In the genomic region with DNA sequence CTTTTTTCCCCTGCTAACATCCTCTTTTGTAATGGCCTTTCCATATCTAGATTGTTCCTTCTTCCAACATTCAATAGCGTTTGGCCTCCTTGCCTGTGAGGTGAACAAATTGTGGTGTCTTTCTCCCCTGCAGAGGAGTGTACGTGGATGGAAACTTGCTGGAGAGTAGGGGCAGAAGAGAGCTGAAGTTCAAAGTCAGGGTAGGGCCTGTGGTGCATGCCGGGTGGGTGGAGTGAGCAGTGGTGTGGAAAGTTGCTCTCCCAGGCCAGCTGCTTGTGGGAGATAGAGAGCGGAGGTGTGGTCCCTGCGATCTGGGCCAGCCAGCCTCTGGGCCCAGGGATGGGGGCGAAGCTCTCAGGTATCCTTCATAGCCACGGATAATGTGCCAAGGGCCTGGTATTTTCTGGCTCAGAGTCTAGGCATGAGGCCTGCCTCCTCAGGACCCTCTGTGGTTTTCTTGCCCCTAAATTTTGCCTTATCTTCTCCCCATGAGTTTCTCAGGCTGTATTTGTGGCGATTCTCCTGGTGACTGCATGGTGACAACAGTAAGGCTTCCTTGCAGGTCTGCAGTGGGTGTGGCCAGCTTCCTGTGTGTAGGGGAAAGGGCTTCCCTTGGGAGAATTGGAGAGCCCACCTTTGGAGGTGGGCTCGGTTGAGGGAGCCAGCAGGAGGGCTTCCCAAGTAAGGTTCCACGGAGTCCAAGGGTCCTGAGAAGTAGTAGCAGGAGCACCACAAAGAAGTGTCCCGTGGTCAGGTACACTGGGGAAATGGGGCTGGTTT, we compare ENCODE assay signal across 8 cellular contexts. TPM values are rescaled to one million over a fixed set of nuclear protein-coding genes. Genes with fewer than 3 reads are reported as not detected.
DNase-seq lines count a peak whose midpoint lies in the region; ATAC-seq lines count a peak whose summit lies in the region.

No MANE protein-coding gene starts in this region.

- ATAC-seq in GM19328 (IDR thresholded peaks at IDR 0.05; ENCODE audit: unreplicated experiment) (peak; percentile 53), HG03442 (IDR thresholded peaks at IDR 0.05; ENCODE audit: unreplicated experiment) (peak; percentile 38)

- DNase-seq in activated naive CD4-positive, alpha-beta T cell treated with Interleukin-2 at 50 U/mL for 16 hours: peak; percentile 57
- peak; percentile 39 for DNase-seq in stimulated activated CD4-positive, alpha-beta T cell treated with anti-CD3 and anti-CD28 coated beads, Interleukin-12 subunit alpha, Interleukin-12 subunit beta, amount 100 ng/mL, for 4 hours
- no peak for DNase-seq in MG63
- no peak for DNase-seq in SHP77 (lab: John Stamatoyannopoulos, UW)
- DNase-seq in COR-L47 (lab: John Stamatoyannopoulos, UW): no peak
- no peak for DNase-seq in NCI-H2081 (lab: John Stamatoyannopoulos, UW)

- no peaks in the 10 kb centered on the region for H3K36me3 ChIP-seq in MG63

- H3K4me3 ChIP-seq in MG63: no peak overlapping the region

- no peaks in the 10 kb centered on the region for H3K9me3 ChIP-seq in MG63

- H3K27me3 ChIP-seq in MG63: no peaks in the 10 kb centered on the region

RNA-seq across cellular contexts. Expression of a gene that starts 6.7 kb away (rescaled TPM):
- 1.7 TPM in 1 of 2 replicates, not detected in the other for total RNA-seq in MG63 (2014; rRNA removed; shearing (Covaris generic); ENCODE audit: low replicate concordance)

Comparison
In these comparisons a context has a peak if more than half of its experiments do, and no peak if none do; other contexts are left out.
1. DNase-seq: peak in activated naive CD4-positive, alpha-beta T cell treated with Interleukin-2 at 50 U/mL for 16 hours (single experiment) and stimulated activated CD4-positive, alpha-beta T cell treated with anti-CD3 and anti-CD28 coated beads, Interleukin-12 subunit alpha, Interleukin-12 subunit beta, amount 100 ng/mL, for 4 hours (single experiment); none in MG63 (single experiment), SHP77 (0 of 2), COR-L47 (single experiment) and NCI-H2081 (0 of 2).